ENCODE assay signal across 18 cellular contexts in the genomic region with DNA sequence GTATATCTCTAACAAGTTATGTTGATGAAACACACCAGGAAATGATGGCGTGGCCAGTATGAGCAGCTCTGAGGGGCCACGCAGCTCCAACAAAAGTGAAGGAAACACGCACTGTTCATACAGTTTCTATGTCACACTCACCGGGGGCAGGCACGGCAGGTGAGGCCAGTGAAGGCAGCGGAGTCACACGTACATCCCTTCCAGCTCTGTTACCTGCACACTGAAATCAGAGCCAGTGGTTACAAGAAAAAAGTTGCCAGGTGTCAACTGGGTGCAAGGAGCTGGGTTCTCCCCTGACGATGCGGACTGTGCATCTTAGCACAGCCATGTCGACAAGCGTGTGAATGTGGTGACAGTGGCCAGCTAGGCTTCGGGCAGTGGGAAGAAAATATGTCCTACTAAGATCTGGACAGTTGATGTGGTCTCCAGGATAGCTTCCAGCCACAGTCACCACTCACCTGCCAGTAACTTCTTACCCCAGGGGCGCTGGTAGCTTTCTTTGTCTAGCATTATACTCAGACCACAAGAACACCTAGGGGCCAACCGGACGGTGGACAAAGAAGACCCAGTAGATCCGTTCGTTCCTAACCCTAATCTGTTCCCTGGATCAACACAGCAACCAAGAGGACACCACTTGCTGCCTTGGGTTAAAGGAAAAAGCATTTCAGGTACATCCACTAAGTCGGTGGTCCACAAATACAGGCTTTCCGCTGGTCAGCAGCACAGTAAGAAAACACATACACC.
"Had no signal": no experiment of that assay in that cellular context is flagged by ENCODE, and none has a peak within 500 bp of the region (broad histone marks: within the 10 kb centered on the region; RNA-seq: fewer than 3 reads in every experiment).

No MANE protein-coding gene starts in this region.

- H3K4me3 ChIP-seq: cardiac muscle cell, hepatocyte, SJSA1 had no signal

- H3K27ac ChIP-seq: cardiac muscle cell, hepatocyte, SJSA1 had no signal

- H3K4me2 ChIP-seq: hepatocyte had no signal

- H3K27ac Mint-ChIP-seq: activated T-cell treated with anti-CD3 and anti-CD28 coated beads, Interleukin-2, amount 50 U/mL, for 72 hours; nephron; progenitor cell of endocrine pancreas; stimulated activated naive CD8-positive, alpha-beta T cell treated with anti-CD3 and anti-CD28 coated beads, Interleukin-15, Interleukin-2, amounts not matched to agents 100 ng/mL and 50 ng/mL, for 24 hours; type B pancreatic cell had no signal

- DNase-seq: activated CD8-positive, alpha-beta memory T cell treated with anti-CD3 and anti-CD28 coated beads, Interleukin-2, amount 50 U/mL, for 4 hours; activated effector memory CD4-positive, alpha-beta T cell treated with anti-CD3 and anti-CD28 coated beads, Interleukin-2, amount 50 U/mL, for 16 hours; activated T-cell treated with anti-CD3 and anti-CD28 coated beads, Interleukin-2, amount 50 U/mL, for 72 hours; amniotic stem cell; effector memory CD8-positive, alpha-beta T cell; foreskin fibroblast; midbrain; nucleus accumbens; T-helper 2 cell had no signal

- ATAC-seq: activated naive CD4-positive, alpha-beta T cell treated with anti-CD3 and anti-CD28 coated beads, Interleukin-2, amount 50 U/mL, for 72 hours; activated T-cell treated with anti-CD3 and anti-CD28 coated beads, Interleukin-2, amount 50 U/mL, for 72 hours; effector memory CD8-positive, alpha-beta T cell had no signal

- H3K9me3 ChIP-seq: SJSA1 had no signal

- H3K27me3 Mint-ChIP-seq: effector memory CD8-positive, alpha-beta T cell; progenitor cell of endocrine pancreas; stimulated activated naive CD8-positive, alpha-beta T cell treated with anti-CD3 and anti-CD28 coated beads, Interleukin-15, Interleukin-2, amounts not matched to agents 100 ng/mL and 50 ng/mL, for 24 hours; type B pancreatic cell had no signal

- H2AFZ ChIP-seq: hepatocyte had no signal

- H3K9me3 Mint-ChIP-seq: activated naive CD4-positive, alpha-beta T cell treated with anti-CD3 and anti-CD28 coated beads, Interleukin-2, amount 50 U/mL, for 72 hours; activated T-cell treated with anti-CD3 and anti-CD28 coated beads, Interleukin-2, amount 50 U/mL, for 72 hours; effector memory CD8-positive, alpha-beta T cell; nephron; stimulated activated naive CD8-positive, alpha-beta T cell treated with anti-CD3 and anti-CD28 coated beads, Interleukin-15, Interleukin-2, amounts not matched to agents 100 ng/mL and 50 ng/mL, for 24 hours; type B pancreatic cell had no signal

- FAIRE-seq: islet of Langerhans had no signal

- H3K27me3 ChIP-seq: cardiac muscle cell, hepatocyte, SJSA1 had no signal

- H3K4me3 Mint-ChIP-seq: activated T-cell treated with anti-CD3 and anti-CD28 coated beads, Interleukin-2, amount 50 U/mL, for 72 hours; effector memory CD8-positive, alpha-beta T cell; nephron; stimulated activated naive CD8-positive, alpha-beta T cell treated with anti-CD3 and anti-CD28 coated beads, Interleukin-15, Interleukin-2, amounts not matched to agents 100 ng/mL and 50 ng/mL, for 24 hours; type B pancreatic cell had no signal

- H3K4me1 Mint-ChIP-seq: nephron had no signal
